1 cellular context compared by ENCODE assay signal in genomic region chr17:82320140-82320840, GRCh38.
TF ChIP-seq lines count a peak whose summit lies in the region.

No MANE protein-coding gene starts in this region.

TF ChIP-seq in HepG2, 621 proteins besides CTCF, POLR2A, EP300 and RAD21 (continued from another document and continues in another):
- TF ChIP-seq ZXDC (CRISPR knock-in tag; IDR thresholded peaks at IDR 0.05): 0 out of 2 replicates have a peak, but pooled peaks have one; percentile 48
- peak; percentile 53 for TF ChIP-seq ZNF292 (CRISPR knock-in tag; IDR thresholded peaks at IDR 0.05; ENCODE audit: borderline replicate concordance, low read depth)
- peak; percentile 48; the same call in 1 of the 2 replicates for TF ChIP-seq ZNF609 (CRISPR knock-in tag; IDR thresholded peaks at IDR 0.05; ENCODE audit: borderline replicate concordance)
- peak; percentile 42; the same call in 1 of the 2 replicates for TF ChIP-seq MED1 (CRISPR knock-in tag; IDR thresholded peaks at IDR 0.05)
- TF ChIP-seq TBX2 (CRISPR knock-in tag; IDR thresholded peaks at IDR 0.05; ENCODE audit: borderline replicate concordance): peak; percentile 41; the same call in 1 of the 2 replicates
- TF ChIP-seq MTF2 (CRISPR knock-in tag; IDR thresholded peaks at IDR 0.05; ENCODE audit: borderline replicate concordance): no peak
- TF ChIP-seq HMGXB4 (CRISPR knock-in tag; IDR thresholded peaks at IDR 0.05; ENCODE audit: borderline replicate concordance in 1 of 2, low read depth in 1 of 2): peak in 1 of 2 experiments; percentile 53; a peak in 3 of 4 replicates
- peak; percentile 28; the same call in 1 of the 2 replicates for TF ChIP-seq NCOA2 (CRISPR knock-in tag; IDR thresholded peaks at IDR 0.05)
- TF ChIP-seq ZNF281 (CRISPR knock-in tag; IDR thresholded peaks at IDR 0.05; ENCODE audit: borderline replicate concordance): no peak
- no peak for TF ChIP-seq PAX8 (CRISPR knock-in tag; IDR thresholded peaks at IDR 0.05; ENCODE audit: borderline replicate concordance)
- no peak for TF ChIP-seq ZNF280B (CRISPR knock-in tag; IDR thresholded peaks at IDR 0.05; ENCODE audit: borderline replicate concordance)
- TF ChIP-seq HNF4A (CRISPR knock-in tag; IDR thresholded peaks at IDR 0.05): peak; percentile 64
- TF ChIP-seq EED (CRISPR knock-in tag; IDR thresholded peaks at IDR 0.05): no peak
- 0 out of 2 replicates have a peak, but pooled peaks have one; percentile 4 for TF ChIP-seq ZNF414 (CRISPR knock-in tag; IDR thresholded peaks at IDR 0.05)
- TF ChIP-seq CBX5 (CRISPR knock-in tag; IDR thresholded peaks at IDR 0.05; ENCODE audit: borderline replicate concordance): no peak
- no peak for TF ChIP-seq SP1 (IDR thresholded peaks at IDR 0.05)
- TF ChIP-seq SP1 (CRISPR knock-in tag; IDR thresholded peaks at IDR 0.05): peak; percentile 66
- no peak for TF ChIP-seq ZNF703 (CRISPR knock-in tag; IDR thresholded peaks at IDR 0.05; ENCODE audit: borderline replicate concordance)
- TF ChIP-seq ZNF629 (CRISPR knock-in tag; conservative IDR thresholded peaks at IDR 0.05): 0 out of 2 replicates have a peak, but pooled peaks have one; percentile 36
- TF ChIP-seq ZIK1 (CRISPR knock-in tag; IDR thresholded peaks at IDR 0.05; ENCODE audit: borderline replicate concordance, low read depth): peak; percentile 35; the same call in 1 of the 2 replicates
- 0 out of 2 replicates have a peak, but pooled peaks have one; percentile 37 for TF ChIP-seq AHDC1 (CRISPR knock-in tag; IDR thresholded peaks at IDR 0.05; ENCODE audit: borderline replicate concordance)
- peak; percentile 26 for TF ChIP-seq ASH2L (IDR thresholded peaks at IDR 0.05; ENCODE audit: insufficient read length, low read depth, low read length)
- 0 out of 2 replicates have a peak, but pooled peaks have one; percentile 54 for TF ChIP-seq REL (CRISPR knock-in tag; conservative IDR thresholded peaks at IDR 0.05)
- no peak for TF ChIP-seq ZNF510 (CRISPR knock-in tag; IDR thresholded peaks at IDR 0.05; ENCODE audit: low read depth)
- no peak; the same call in 1 of the 2 replicates for TF ChIP-seq HMG20B (CRISPR knock-in tag; conservative IDR thresholded peaks at IDR 0.05)
- TF ChIP-seq ZBTB26 (CRISPR knock-in tag; IDR thresholded peaks at IDR 0.05; ENCODE audit: borderline replicate concordance): 0 out of 2 replicates have a peak, but pooled peaks have one; percentile 32
- no peak for TF ChIP-seq ELF3 (CRISPR knock-in tag; IDR thresholded peaks at IDR 0.05)
- 0 out of 2 replicates have a peak, but pooled peaks have one; percentile 61 for TF ChIP-seq RBAK (CRISPR knock-in tag; IDR thresholded peaks at IDR 0.05)
- 0 out of 2 replicates have a peak, but pooled peaks have one; percentile 26 for TF ChIP-seq BCL6 (CRISPR knock-in tag; IDR thresholded peaks at IDR 0.05)
- peak; percentile 62; the same call in 1 of the 2 replicates for TF ChIP-seq POLR2G (IDR thresholded peaks at IDR 0.05; ENCODE audit: low read depth, low read length)
